In the genomic region with DNA sequence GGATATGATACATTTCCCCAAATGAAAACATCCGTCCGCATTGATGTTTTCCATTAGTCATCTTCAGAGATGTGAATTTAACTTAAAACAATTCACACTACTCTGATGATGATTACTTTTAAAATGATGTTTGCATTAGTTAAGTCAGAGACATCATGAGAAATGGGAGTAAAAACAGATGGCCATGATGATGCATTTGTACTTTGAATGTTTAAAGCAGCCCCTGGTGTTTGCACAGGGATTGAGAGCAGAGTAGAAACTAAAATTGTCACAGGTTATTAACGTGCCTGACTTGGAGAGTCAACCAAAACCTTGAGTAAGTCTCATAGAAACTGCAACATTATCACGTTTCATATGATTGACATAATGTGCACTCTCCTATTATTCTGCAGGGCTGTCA, we compare ENCODE assay signal across 1 cellular context.
TF ChIP-seq lines count a peak whose summit lies in the region.

No MANE protein-coding gene starts in this region.

TF ChIP-seq in WTC11, 78 proteins besides CTCF, POLR2A, EP300 and RAD21 (continued from another document):
- TF ChIP-seq, protein P1, sequence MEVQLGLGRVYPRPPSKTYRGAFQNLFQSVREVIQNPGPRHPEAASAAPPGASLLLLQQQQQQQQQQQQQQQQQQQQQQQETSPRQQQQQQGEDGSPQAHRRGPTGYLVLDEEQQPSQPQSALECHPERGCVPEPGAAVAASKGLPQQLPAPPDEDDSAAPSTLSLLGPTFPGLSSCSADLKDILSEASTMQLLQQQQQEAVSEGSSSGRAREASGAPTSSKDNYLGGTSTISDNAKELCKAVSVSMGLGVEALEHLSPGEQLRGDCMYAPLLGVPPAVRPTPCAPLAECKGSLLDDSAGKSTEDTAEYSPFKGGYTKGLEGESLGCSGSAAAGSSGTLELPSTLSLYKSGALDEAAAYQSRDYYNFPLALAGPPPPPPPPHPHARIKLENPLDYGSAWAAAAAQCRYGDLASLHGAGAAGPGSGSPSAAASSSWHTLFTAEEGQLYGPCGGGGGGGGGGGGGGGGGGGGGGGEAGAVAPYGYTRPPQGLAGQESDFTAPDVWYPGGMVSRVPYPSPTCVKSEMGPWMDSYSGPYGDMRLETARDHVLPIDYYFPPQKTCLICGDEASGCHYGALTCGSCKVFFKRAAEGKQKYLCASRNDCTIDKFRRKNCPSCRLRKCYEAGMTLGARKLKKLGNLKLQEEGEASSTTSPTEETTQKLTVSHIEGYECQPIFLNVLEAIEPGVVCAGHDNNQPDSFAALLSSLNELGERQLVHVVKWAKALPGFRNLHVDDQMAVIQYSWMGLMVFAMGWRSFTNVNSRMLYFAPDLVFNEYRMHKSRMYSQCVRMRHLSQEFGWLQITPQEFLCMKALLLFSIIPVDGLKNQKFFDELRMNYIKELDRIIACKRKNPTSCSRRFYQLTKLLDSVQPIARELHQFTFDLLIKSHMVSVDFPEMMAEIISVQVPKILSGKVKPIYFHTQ (CRISPR knock-in tag; IDR thresholded peaks at IDR 0.05) = no peak
- TF ChIP-seq RELA (CRISPR knock-in tag; IDR thresholded peaks at IDR 0.05; ENCODE audit: borderline replicate concordance) (no peak), GABPB1 (CRISPR knock-in tag; IDR thresholded peaks at IDR 0.05) (no peak), NFYB (CRISPR knock-in tag; conservative IDR thresholded peaks at IDR 0.05; ENCODE audit: low read depth) (no peak), RORB (CRISPR knock-in tag; IDR thresholded peaks at IDR 0.05) (no peak), ZNF512 (CRISPR knock-in tag; IDR thresholded peaks at IDR 0.05; ENCODE audit: borderline replicate concordance) (no peak), ESRRA (CRISPR knock-in tag; IDR thresholded peaks at IDR 0.05; ENCODE audit: borderline replicate concordance) (no peak), MYBL2 (CRISPR knock-in tag; IDR thresholded peaks at IDR 0.05) (no peak), GRHL2 (CRISPR knock-in tag; IDR thresholded peaks at IDR 0.05; ENCODE audit: insufficient replicate concordance, severe bottlenecking) (no peak), IRF1 (CRISPR knock-in tag; IDR thresholded peaks at IDR 0.05) (no peak), JUN (CRISPR knock-in tag; IDR thresholded peaks at IDR 0.05) (no peak)
- TF ChIP-seq, protein P2, sequence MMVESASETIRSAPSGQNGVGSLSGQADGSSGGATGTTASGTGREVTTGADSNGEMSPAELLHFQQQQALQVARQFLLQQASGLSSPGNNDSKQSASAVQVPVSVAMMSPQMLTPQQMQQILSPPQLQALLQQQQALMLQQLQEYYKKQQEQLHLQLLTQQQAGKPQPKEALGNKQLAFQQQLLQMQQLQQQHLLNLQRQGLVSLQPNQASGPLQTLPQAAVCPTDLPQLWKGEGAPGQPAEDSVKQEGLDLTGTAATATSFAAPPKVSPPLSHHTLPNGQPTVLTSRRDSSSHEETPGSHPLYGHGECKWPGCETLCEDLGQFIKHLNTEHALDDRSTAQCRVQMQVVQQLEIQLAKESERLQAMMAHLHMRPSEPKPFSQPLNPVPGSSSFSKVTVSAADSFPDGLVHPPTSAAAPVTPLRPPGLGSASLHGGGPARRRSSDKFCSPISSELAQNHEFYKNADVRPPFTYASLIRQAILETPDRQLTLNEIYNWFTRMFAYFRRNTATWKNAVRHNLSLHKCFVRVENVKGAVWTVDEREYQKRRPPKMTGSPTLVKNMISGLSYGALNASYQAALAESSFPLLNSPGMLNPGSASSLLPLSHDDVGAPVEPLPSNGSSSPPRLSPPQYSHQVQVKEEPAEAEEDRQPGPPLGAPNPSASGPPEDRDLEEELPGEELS (CRISPR knock-in tag; IDR thresholded peaks at IDR 0.05) = no peak
